In genomic region chr5:5229405-5229804, GRCh38 we compare ENCODE assay signal across 21 cellular contexts.
"Had no signal": no experiment of that assay in that cellular context is flagged by ENCODE, and none has a peak within 500 bp of the region (broad histone marks: within the 10 kb centered on the region; RNA-seq: fewer than 3 reads in every experiment).

No MANE protein-coding gene starts in this region.

- DNase-seq: activated CD4-positive, alpha-beta T cell treated with anti-CD3 and anti-CD28 coated beads, Interleukin-2, amount 10 ng/mL, durations not matched to agents 7 days and 5 days; activated CD8-positive, alpha-beta memory T cell treated with anti-CD3 and anti-CD28 coated beads, Interleukin-2, amount 50 U/mL, for 4 hours; activated naive CD4-positive, alpha-beta T cell treated with anti-CD3 and anti-CD28 coated beads, Interleukin-2, amount 10 ng/mL, durations not matched to agents 7 days and 5 days; activated naive CD8-positive, alpha-beta T cell treated with anti-CD3 and anti-CD28 coated beads, Interleukin-2, amount 50 U/mL, for 24 hours; activated T-cell treated with anti-CD3 and anti-CD28 coated beads, Interleukin-2, amount 50 U/mL, for 4 hours; cortex of kidney; immature natural killer cell; left cardiac atrium; midbrain; sigmoid colon; stimulated activated CD4-positive, alpha-beta T cell treated with anti-CD3 and anti-CD28 coated beads, Interleukin-4, amount 100 ng/mL, for 24 hours; T1000; upper lobe of left lung had no signal

- H3K36me3 Mint-ChIP-seq: activated naive CD4-positive, alpha-beta T cell treated with anti-CD3 and anti-CD28 coated beads, Interleukin-2, amount 10 ng/mL, durations not matched to agents 7 days and 5 days; immature natural killer cell; stimulated activated effector memory CD8-positive, alpha-beta T cell treated with anti-CD3 and anti-CD28 coated beads, Interleukin-12 subunit alpha, Interleukin-12 subunit beta, amount 100 ng/mL, for 72 hours had no signal

- H3K27me3 Mint-ChIP-seq: activated CD4-positive, alpha-beta T cell treated with anti-CD3 and anti-CD28 coated beads, Interleukin-2, amount 10 ng/mL, durations not matched to agents 7 days and 5 days; activated naive CD4-positive, alpha-beta T cell treated with anti-CD3 and anti-CD28 coated beads, Interleukin-2, amount 10 ng/mL, durations not matched to agents 7 days and 5 days had no signal

- FAIRE-seq: endometrium had no signal

- ATAC-seq: activated CD4-positive, CD25-positive, alpha-beta regulatory T cell treated with anti-CD3 and anti-CD28 coated beads, Interleukin-2, amount 50 U/mL, for 24 hours; activated naive CD8-positive, alpha-beta T cell treated with anti-CD3 and anti-CD28 coated beads, Interleukin-2, amount 50 U/mL, for 24 hours; activated T-cell treated with anti-CD3 and anti-CD28 coated beads, Interleukin-2, amount 50 U/mL, for 4 hours; gastroesophageal sphincter; left cardiac atrium; stimulated activated effector memory CD8-positive, alpha-beta T cell treated with anti-CD3 and anti-CD28 coated beads, Interleukin-12 subunit alpha, Interleukin-12 subunit beta, amount 100 ng/mL, for 72 hours had no signal

- H3K4me3 ChIP-seq: ascending aorta, gastroesophageal sphincter, lung, sigmoid colon, thoracic aorta, upper lobe of left lung had no signal

- H3K4me1 Mint-ChIP-seq: activated CD4-positive, alpha-beta T cell treated with anti-CD3 and anti-CD28 coated beads, Interleukin-2, amount 10 ng/mL, durations not matched to agents 7 days and 5 days; activated naive CD4-positive, alpha-beta T cell treated with anti-CD3 and anti-CD28 coated beads, Interleukin-2, amount 10 ng/mL, durations not matched to agents 7 days and 5 days; activated naive CD8-positive, alpha-beta T cell treated with anti-CD3 and anti-CD28 coated beads, Interleukin-2, amount 50 U/mL, for 24 hours; immature natural killer cell; nephron; stimulated activated effector memory CD8-positive, alpha-beta T cell treated with anti-CD3 and anti-CD28 coated beads, Interleukin-12 subunit alpha, Interleukin-12 subunit beta, amount 100 ng/mL, for 72 hours had no signal

- H3K4me3 Mint-ChIP-seq: activated CD4-positive, alpha-beta T cell treated with anti-CD3 and anti-CD28 coated beads, Interleukin-2, amount 10 ng/mL, durations not matched to agents 7 days and 5 days; activated naive CD4-positive, alpha-beta T cell treated with anti-CD3 and anti-CD28 coated beads, Interleukin-2, amount 10 ng/mL, durations not matched to agents 7 days and 5 days; activated naive CD8-positive, alpha-beta T cell treated with anti-CD3 and anti-CD28 coated beads, Interleukin-2, amount 50 U/mL, for 24 hours; activated T-cell treated with anti-CD3 and anti-CD28 coated beads, Interleukin-2, amount 50 U/mL, for 4 hours; immature natural killer cell; nephron; stimulated activated effector memory CD8-positive, alpha-beta T cell treated with anti-CD3 and anti-CD28 coated beads, Interleukin-12 subunit alpha, Interleukin-12 subunit beta, amount 100 ng/mL, for 72 hours had no signal

- H3K27ac Mint-ChIP-seq: activated CD4-positive, alpha-beta T cell treated with anti-CD3 and anti-CD28 coated beads, Interleukin-2, amount 10 ng/mL, durations not matched to agents 7 days and 5 days; activated naive CD4-positive, alpha-beta T cell treated with anti-CD3 and anti-CD28 coated beads, Interleukin-2, amount 10 ng/mL, durations not matched to agents 7 days and 5 days; activated naive CD8-positive, alpha-beta T cell treated with anti-CD3 and anti-CD28 coated beads, Interleukin-2, amount 50 U/mL, for 24 hours; immature natural killer cell; stimulated activated effector memory CD8-positive, alpha-beta T cell treated with anti-CD3 and anti-CD28 coated beads, Interleukin-12 subunit alpha, Interleukin-12 subunit beta, amount 100 ng/mL, for 72 hours had no signal
